Comparison of ENCODE assay signal across 11 cellular contexts in genomic region chr6:36758516-36759176, GRCh38.
DNase-seq lines count a peak whose midpoint lies in the region; ATAC-seq and TF ChIP-seq lines count a peak whose summit lies in the region.
"Had no signal": no experiment of that assay in that cellular context is flagged by ENCODE, and none has a peak within 500 bp of the region (broad histone marks: within the 10 kb centered on the region; RNA-seq: fewer than 3 reads in every experiment).

No MANE protein-coding gene starts in this region.

- no peaks in the 10 kb centered on the region for H3K36me3 Mint-ChIP-seq in CD4-positive, alpha-beta T cell (ENCODE audit: low read depth)
- H3K36me3 Mint-ChIP-seq in GM23338 (ENCODE audit: low read depth), result no peaks in the 10 kb centered on the region

- no peaks in the 10 kb centered on the region for H3F3A ChIP-seq in GM23338 (replicated peaks; ENCODE audit: low read depth)

- no peaks in the 10 kb centered on the region for H3K27me3 Mint-ChIP-seq in CD4-positive, alpha-beta T cell
- H3K27me3 Mint-ChIP-seq in GM23338 (ENCODE audit: insufficient read depth, low read depth, poor library complexity), result peaks cover 10% of the 10 kb centered on the region

- H4K20me1 ChIP-seq in GM23338 (replicated peaks; ENCODE audit: insufficient read depth), result no peaks in the 10 kb centered on the region

- peak overlapping the region; percentile 39 for H3K27ac Mint-ChIP-seq in CD4-positive, alpha-beta T cell
- H3K27ac Mint-ChIP-seq in GM23338, result no peak overlapping the region
- H3K27ac Mint-ChIP-seq: activated naive CD4-positive, alpha-beta T cell treated with anti-CD3 and anti-CD28 coated beads for 36 hours had no signal

- H3K27me3 ChIP-seq in CD4-positive, alpha-beta T cell (ENCODE audit: control insufficient read depth, insufficient read depth, low read length), result no peaks in the 10 kb centered on the region
- H3K27me3 ChIP-seq in GM23338 (ENCODE audit: insufficient read depth), result no peaks in the 10 kb centered on the region
- no peaks in the 10 kb centered on the region for H3K27me3 ChIP-seq in WERI-Rb-1 (ENCODE audit: insufficient read depth, low read depth, severe bottlenecking)
- H3K27me3 ChIP-seq: heart left ventricle had no signal

- H3K9me2 ChIP-seq in GM23338 (ENCODE audit: insufficient read depth), result no peaks in the 10 kb centered on the region

- H3K36me3 ChIP-seq in GM23338 (ENCODE audit: insufficient read depth) (no peaks in the 10 kb centered on the region), WERI-Rb-1 (no peaks in the 10 kb centered on the region), mucosa of descending colon (ENCODE audit: low read depth) (no peaks in the 10 kb centered on the region)

- ATAC-seq in CD4-positive, alpha-beta T cell (ENCODE audit: poor library complexity), result no peak
- peak; percentile 80 for ATAC-seq in GM23338
- ATAC-seq in mucosa of descending colon, result peak; percentile 40
- no peak for ATAC-seq in stimulated activated naive CD8-positive, alpha-beta T cell treated with anti-CD3 and anti-CD28 coated beads, Interleukin-15, Interleukin-2, amounts not matched to agents 100 U/mL and 50 U/mL, for 24 hours

- H3K9me3 Mint-ChIP-seq in CD4-positive, alpha-beta T cell, result no peaks in the 10 kb centered on the region
- H3K9me3 Mint-ChIP-seq in GM23338, result no peaks in the 10 kb centered on the region
- H3K9me3 Mint-ChIP-seq: activated naive CD4-positive, alpha-beta T cell treated with anti-CD3 and anti-CD28 coated beads for 36 hours had no signal

- no peaks in the 10 kb centered on the region for H3K79me2 ChIP-seq in GM23338 (replicated peaks; ENCODE audit: insufficient read depth)

- TF ChIP-seq CTCF in CD4-positive, alpha-beta T cell (IDR thresholded peaks at IDR 0.05), result no peak
- no peak for TF ChIP-seq CTCF in GM23338 (conservative IDR thresholded peaks at IDR 0.05; ENCODE audit: low read depth in 2 of 2)
- no peak for TF ChIP-seq CTCF in WERI-Rb-1 (IDR thresholded peaks at IDR 0.05; ENCODE audit: low read depth, low read length)
- no peak for TF ChIP-seq CTCF in mucosa of descending colon (IDR thresholded peaks at IDR 0.05)

- H2AFZ ChIP-seq in GM23338, result 0 out of 2 replicates have a peak overlapping the region, but pooled peaks have one; percentile 23

- H3K4me3 ChIP-seq in GM23338 (no peak overlapping the region), WERI-Rb-1 (ENCODE audit: low read depth, low read length) (peak overlapping the region; percentile 7; the same call in 1 of the 2 replicates), mucosa of descending colon (no peak overlapping the region)
- H3K4me3 ChIP-seq: heart left ventricle had no signal

- H3K4me1 Mint-ChIP-seq in CD4-positive, alpha-beta T cell (ENCODE audit: low read depth), result peaks cover 47% of the 10 kb centered on the region
- H3K4me1 Mint-ChIP-seq in GM23338, result peaks cover 11% of the 10 kb centered on the region

- H3K27ac ChIP-seq in CD4-positive, alpha-beta T cell (ENCODE audit: low read depth, low read length), result no peak overlapping the region
- H3K27ac ChIP-seq in GM23338 (ENCODE audit: low read depth) (no peak overlapping the region), WERI-Rb-1 (no peak overlapping the region)
- H3K27ac ChIP-seq: C4-2B, heart left ventricle had no signal

- H3K4me1 ChIP-seq in GM23338 (ENCODE audit: insufficient read depth) (no peaks in the 10 kb centered on the region), mucosa of descending colon (ENCODE audit: low read depth) (peaks cover 28% of the 10 kb centered on the region)

- intact Hi-C loops in CD4-positive, alpha-beta T cell (cut with DNase I, micrococcal nuclease), result loop anchor here (1.0 to 5.0 kb wide), 4 partner anchors 81 to 336 kb away; partner anchors contain the start of gene CDKN1A (in 1 of the 2)
- intact Hi-C loops in mucosa of descending colon (cut with DNase I, micrococcal nuclease), result loop anchor here in 1 of 2 donors (5.0 kb wide), 1 partner anchor 141 kb away; no protein-coding TSS in a partner anchor

- no peaks in the 10 kb centered on the region for H3K9me3 ChIP-seq in CD4-positive, alpha-beta T cell (ENCODE audit: control insufficient read depth, low read length)
- no peaks in the 10 kb centered on the region for H3K9me3 ChIP-seq in WERI-Rb-1 (ENCODE audit: severe bottlenecking)
- no peaks in the 10 kb centered on the region for H3K9me3 ChIP-seq in mucosa of descending colon
- H3K9me3 ChIP-seq: heart left ventricle had no signal

- DNase-seq in CD4-positive, alpha-beta T cell, result no peak
- peak; percentile 61 for DNase-seq in GM23338 (ENCODE audit: low spot score)
- peak; percentile 52 for DNase-seq in WERI-Rb-1
- DNase-seq in mucosa of descending colon, result peak; percentile 79 to 82 (median 81)
- DNase-seq in AML-193 (lab: John Stamatoyannopoulos, UW), result no peak
- no peak for DNase-seq in islet precursor cell
- no peak for DNase-seq in stimulated activated naive CD8-positive, alpha-beta T cell treated with anti-CD3 and anti-CD28 coated beads, Interleukin-15, Interleukin-2, amounts not matched to agents 100 U/mL and 50 U/mL, for 24 hours
- no peak for DNase-seq in NCI-H1436 treated with DMSO at 0.1 percent for 48 hours (lab: John Stamatoyannopoulos, UW)

- POLR2A ChIA-PET in CD4-positive, alpha-beta T cell (lab: Charles Lee), result interaction anchor here (0.7 to 1.1 kb wide), 2 partner anchors 12 to 193 kb away, joined by 3 read pairs; no protein-coding TSS in a partner anchor

- H3K4me2 ChIP-seq in GM23338, result no peak overlapping the region; the same call in 1 of the 2 replicates

- H3K4me3 Mint-ChIP-seq in CD4-positive, alpha-beta T cell, result no peak overlapping the region
- peak overlapping the region; percentile 6; the same call in 1 of the 3 replicates for H3K4me3 Mint-ChIP-seq in GM23338
- H3K4me3 Mint-ChIP-seq: activated naive CD4-positive, alpha-beta T cell treated with anti-CD3 and anti-CD28 coated beads for 36 hours had no signal

- CTCF ChIA-PET in CD4-positive, alpha-beta T cell (lab: Charles Lee), result interaction anchor here (0.9 to 2.3 kb wide), 21 partner anchors 8 to 337 kb away, joined by 3 to 22 read pairs (median 4); partner anchors contain the start of genes CDKN1A and MTCH1

TF ChIP-seq in GM23338, 12 proteins besides CTCF, POLR2A, EP300 and RAD21:
- TF ChIP-seq JUNB (IDR thresholded peaks at IDR 0.05; ENCODE audit: unreplicated experiment) (no peak), ZNF114 (CRISPR knock-in tag; IDR thresholded peaks at IDR 0.05) (no peak), POLR2AphosphoS5 (IDR thresholded peaks at IDR 0.05; ENCODE audit: low read depth) (no peak), EZH2 (IDR thresholded peaks at IDR 0.05; ENCODE audit: low read depth, unreplicated experiment) (no peak), ETS1 (IDR thresholded peaks at IDR 0.05) (no peak), STAT1 (IDR thresholded peaks at IDR 0.05; ENCODE audit: unreplicated experiment) (no peak), ZNF331 (CRISPR knock-in tag; IDR thresholded peaks at IDR 0.05; ENCODE audit: low read depth) (no peak)

Comparison
In these comparisons a context has a peak if more than half of its experiments do, and no peak if none do; other contexts are left out.
1. ATAC-seq: peak in GM23338 (single experiment) and mucosa of descending colon (single experiment); none in CD4-positive, alpha-beta T cell (single experiment) and stimulated activated naive CD8-positive, alpha-beta T cell treated with anti-CD3 and anti-CD28 coated beads, Interleukin-15, Interleukin-2, amounts not matched to agents 100 U/mL and 50 U/mL, for 24 hours (single experiment).
2. DNase-seq: peak in GM23338 (single experiment), WERI-Rb-1 (single experiment) and mucosa of descending colon (3 of 3); none in CD4-positive, alpha-beta T cell (0 of 10), AML-193 (0 of 2), islet precursor cell (single experiment), stimulated activated naive CD8-positive, alpha-beta T cell treated with anti-CD3 and anti-CD28 coated beads, Interleukin-15, Interleukin-2, amounts not matched to agents 100 U/mL and 50 U/mL, for 24 hours (single experiment) and NCI-H1436 treated with DMSO at 0.1 percent for 48 hours (single experiment).